8 cellular contexts compared by ENCODE assay signal in the genomic region with DNA sequence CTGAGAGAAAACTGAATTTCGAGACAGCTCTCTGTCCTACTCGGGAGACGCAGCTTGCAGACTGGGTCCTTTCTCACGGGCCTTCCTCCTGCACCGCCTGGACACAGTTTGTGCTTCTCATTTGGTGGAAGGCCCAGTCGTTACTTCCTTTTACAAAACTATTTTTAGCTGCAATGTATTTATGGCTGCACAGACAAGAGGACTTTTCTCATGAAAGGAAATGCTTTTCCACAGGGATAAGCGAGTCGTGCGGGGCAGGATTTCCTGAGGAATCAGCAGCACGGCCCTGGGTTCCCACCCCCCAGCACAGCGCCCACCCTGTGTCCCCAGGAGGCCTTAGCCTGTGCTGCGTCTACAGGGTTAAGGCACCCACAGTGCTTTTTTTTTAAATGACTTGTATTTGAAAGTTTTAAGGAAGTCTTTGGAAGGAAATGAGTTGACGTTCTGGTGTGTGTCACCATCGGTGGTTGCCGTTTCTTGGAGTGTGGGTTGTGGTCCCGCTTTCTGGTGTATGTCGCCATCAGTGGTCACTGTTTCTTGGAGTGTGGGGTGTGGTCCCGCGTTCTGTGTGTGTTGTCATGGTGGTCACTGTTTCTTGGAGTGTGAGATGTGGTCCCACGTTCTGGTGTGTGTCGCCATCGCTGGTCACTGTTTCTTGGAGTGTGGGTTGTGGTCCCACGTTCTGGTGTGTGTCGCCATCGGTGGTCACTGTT. TPM values are rescaled to one million over a fixed set of nuclear protein-coding genes. Genes with fewer than 3 reads are reported as not detected.
DNase-seq lines count a peak whose midpoint lies in the region; ATAC-seq, FAIRE-seq and TF ChIP-seq lines count a peak whose summit lies in the region.

No MANE protein-coding gene starts in this region.

- no peak for TF ChIP-seq POLR2A in Peyer's patch (IDR thresholded peaks at IDR 0.05)

- H3K36me3 ChIP-seq in Peyer's patch: no peaks in the 10 kb centered on the region
- no peaks in the 10 kb centered on the region for H3K36me3 ChIP-seq in CD8-positive, alpha-beta memory T cell (ENCODE audit: insufficient read depth, low read length)

- FAIRE-seq in GM19239 (lab: Jason Lieb, UNC): peak; percentile 76

- CTCF ChIA-PET in CD8-positive, alpha-beta memory T cell (lab: Charles Lee): no interaction called here

- H3K9me3 ChIP-seq in Peyer's patch: no peaks in the 10 kb centered on the region
- no peaks in the 10 kb centered on the region for H3K9me3 ChIP-seq in CD8-positive, alpha-beta memory T cell (ENCODE audit: low read length)

- peak overlapping the region; percentile 97 for H3K27ac Mint-ChIP-seq in endothelial cell (ENCODE audit: unreplicated experiment)
- peak overlapping the region in 3 of 8 donors; percentile 54 to 66 (median 61) for H3K27ac Mint-ChIP-seq in CD8-positive, alpha-beta memory T cell

- DNase-seq in GM19239 (ENCODE audit: insufficient read length, low spot score) (no peak), Peyer's patch (peak; percentile 40 to 68 (median 57)), endothelial cell (ENCODE audit: low spot score) (no peak), pons (ENCODE audit: low spot score) (peak; percentile 70), DMS153 (lab: John Stamatoyannopoulos, UW) (no peak), iPS-NIHi7 (ENCODE audit: extremely low spot score) (no peak)
- DNase-seq in CD8-positive, alpha-beta memory T cell: no peak

- peaks cover 49% of the 10 kb centered on the region for H3K4me1 Mint-ChIP-seq in endothelial cell (ENCODE audit: unreplicated experiment)
- H3K4me1 Mint-ChIP-seq in CD8-positive, alpha-beta memory T cell: peaks cover 29 to 71% (median 43%) of the 10 kb centered on the region in 3 donors

- peaks cover 10% of the 10 kb centered on the region for H3K27me3 Mint-ChIP-seq in endothelial cell (ENCODE audit: unreplicated experiment)
- no peaks in the 10 kb centered on the region for H3K27me3 Mint-ChIP-seq in CD8-positive, alpha-beta memory T cell

- no peaks in the 10 kb centered on the region for H3K27me3 ChIP-seq in Peyer's patch
- no peaks in the 10 kb centered on the region for H3K27me3 ChIP-seq in CD8-positive, alpha-beta memory T cell (ENCODE audit: insufficient read depth, low read length, poor library complexity, severe bottlenecking)

- H3K9me3 Mint-ChIP-seq in endothelial cell (ENCODE audit: unreplicated experiment): no peaks in the 10 kb centered on the region
- peaks cover 0 to 8% (median 0%) of the 10 kb centered on the region in 5 donors for H3K9me3 Mint-ChIP-seq in CD8-positive, alpha-beta memory T cell

- TF ChIP-seq CTCF in Peyer's patch (IDR thresholded peaks at IDR 0.05) (no peak), endothelial cell (IDR thresholded peaks at IDR 0.05; ENCODE audit: unreplicated experiment) (no peak)

- H3K4me3 Mint-ChIP-seq in endothelial cell (ENCODE audit: unreplicated experiment): peak overlapping the region; percentile 84
- H3K4me3 Mint-ChIP-seq in CD8-positive, alpha-beta memory T cell: peak overlapping the region in 2 of 7 donors; percentile 45 to 59

- POLR2A ChIA-PET in CD8-positive, alpha-beta memory T cell (lab: Charles Lee): interaction anchor here (0.7 kb wide), 1 partner anchor 63 kb away, joined by 8 read pairs; no protein-coding TSS in a partner anchor

- no peak for ATAC-seq in GM19463 (IDR thresholded peaks at IDR 0.05; ENCODE audit: unreplicated experiment)

- H3K4me1 ChIP-seq in Peyer's patch: peaks cover 0 to 85% (median 13%) of the 10 kb centered on the region in 4 donors
- peaks cover 18% of the 10 kb centered on the region for H3K4me1 ChIP-seq in CD8-positive, alpha-beta memory T cell (ENCODE audit: insufficient read depth, low read length)

- H3K36me3 Mint-ChIP-seq in endothelial cell (ENCODE audit: low read depth, unreplicated experiment): peaks cover 8% of the 10 kb centered on the region
- H3K36me3 Mint-ChIP-seq in CD8-positive, alpha-beta memory T cell: peaks cover 0 to 4% (median 3%) of the 10 kb centered on the region in 3 donors

- peak overlapping the region; percentile 30 to 77 (median 56) for H3K27ac ChIP-seq in Peyer's patch
- no peak overlapping the region for H3K27ac ChIP-seq in CD8-positive, alpha-beta memory T cell (ENCODE audit: low read depth, low read length)

- peak overlapping the region in 3 of 4 donors; percentile 1 to 8 (median 7) for H3K4me3 ChIP-seq in Peyer's patch
- no peak overlapping the region for H3K4me3 ChIP-seq in CD8-positive, alpha-beta memory T cell (ENCODE audit: low read length)

RNA-seq across cellular contexts. Expression of gene INPP5A, which starts 50.9 kb away (rescaled TPM):
- total RNA-seq in Peyer's patch (10 to 100 TPM; 33.8 to 76.4 (median 38.1) TPM), endothelial cell (ENCODE audit: unreplicated experiment) (45.2 TPM)
- 1 to 10 TPM; 4.8 to 6.1 TPM for total RNA-seq in CD8-positive, alpha-beta memory T cell
- 1.1 TPM for polyA plus RNA-seq in CD8-positive, alpha-beta memory T cell

Comparison
In these comparisons a context has a peak if more than half of its experiments do, and no peak if none do; other contexts are left out.
1. DNase-seq: peak in Peyer's patch (3 of 3) and pons (single experiment); none in GM19239 (single experiment), endothelial cell (single experiment), DMS153 (single experiment), iPS-NIHi7 (single experiment) and CD8-positive, alpha-beta memory T cell (0 of 5).